In the genomic region with DNA sequence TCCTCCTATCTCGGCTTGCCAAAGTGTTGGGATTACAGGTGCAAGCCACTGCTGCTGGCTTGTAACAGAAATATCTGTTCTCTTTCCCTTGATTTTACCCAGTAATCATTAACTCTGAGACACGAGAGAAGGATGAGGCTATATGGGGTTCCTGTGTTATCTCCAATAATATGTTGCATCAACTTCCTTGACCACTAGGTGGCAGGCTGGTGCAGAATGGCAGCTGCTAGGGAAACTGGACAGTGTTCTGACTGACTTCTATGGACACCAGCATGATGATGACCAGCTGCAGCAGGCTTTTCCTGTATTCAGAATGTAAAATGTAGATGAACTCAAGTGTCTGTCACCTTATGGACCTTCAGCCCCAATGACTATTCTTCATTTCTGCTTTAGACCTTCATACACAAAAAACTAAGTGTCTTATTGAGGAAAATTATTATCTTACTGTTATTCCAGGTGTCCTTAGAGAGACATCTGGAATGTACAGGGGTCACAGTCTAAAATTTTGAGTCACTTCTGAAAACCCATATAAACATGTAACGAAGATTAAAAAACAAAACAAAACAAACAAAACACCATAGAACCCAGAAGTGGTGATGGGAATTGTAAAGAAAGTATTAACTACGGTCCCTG, we compare ENCODE assay signal across 8 cellular contexts. TPM values are rescaled to one million over a fixed set of nuclear protein-coding genes. Genes with fewer than 3 reads are reported as not detected.
DNase-seq lines count a peak whose midpoint lies in the region; ATAC-seq and TF ChIP-seq lines count a peak whose summit lies in the region.

No MANE protein-coding gene starts in this region.

- peaks cover 1% of the 10 kb centered on the region for H3K4me1 Mint-ChIP-seq in progenitor cell of endocrine pancreas (ENCODE audit: low read depth)

- no peaks in the 10 kb centered on the region for H3K9me3 Mint-ChIP-seq in progenitor cell of endocrine pancreas (ENCODE audit: low read depth)

- no peak for TF ChIP-seq EP300 in Ishikawa (IDR thresholded peaks at IDR 0.05; ENCODE audit: borderline replicate concordance)

- peak; percentile 90 for TF ChIP-seq RAD21 in Ishikawa (IDR thresholded peaks at IDR 0.05; ENCODE audit: low read depth)

- intact Hi-C loops in head of caudate nucleus (cut with DNase I): loop anchor here (10.0 kb wide), 1 partner anchor 59 kb away; no protein-coding TSS in a partner anchor

- H3K4me3 Mint-ChIP-seq in progenitor cell of endocrine pancreas (ENCODE audit: low read depth): no peak overlapping the region

- no peaks in the 10 kb centered on the region for H3K36me3 Mint-ChIP-seq in progenitor cell of endocrine pancreas (ENCODE audit: insufficient read depth)

- TF ChIP-seq CTCF in progenitor cell of endocrine pancreas (IDR thresholded peaks at IDR 0.05; ENCODE audit: unreplicated experiment): peak; percentile 92

- peak; percentile 96 for ATAC-seq in GM21619 (IDR thresholded peaks at IDR 0.05; ENCODE audit: unreplicated experiment)

- DNase-seq in GDM1 (lab: John Stamatoyannopoulos, UW) (peak; percentile 39), SK-N-DZ (ENCODE audit: low spot score) (peak; percentile 77), head of caudate nucleus (peak; percentile 24 to 93 (median 77)), progenitor cell of endocrine pancreas (ENCODE audit: low spot score, unreplicated experiment) (peak; percentile 72), cerebellar nuclear complex (lab: John Stamatoyannopoulos, UW) (no peak)
- peak; percentile 66 for DNase-seq in activated naive CD4-positive, alpha-beta T cell treated with Interleukin-2 at 50 U/mL for 16 hours

- H3K27ac Mint-ChIP-seq in progenitor cell of endocrine pancreas: no peak overlapping the region

- H3K27me3 Mint-ChIP-seq in progenitor cell of endocrine pancreas: peaks cover 3% of the 10 kb centered on the region

TF ChIP-seq in Ishikawa, 13 proteins besides CTCF, POLR2A, EP300 and RAD21:
- no peak for TF ChIP-seq TCF12 (IDR thresholded peaks at IDR 0.05; ENCODE audit: low read depth)

RNA-seq across cellular contexts. Expression of a gene that starts 20.4 kb away (rescaled TPM):
- not detected in 2 replicates for polyA plus RNA-seq in SK-N-DZ (2014; cell fraction: cytosol; rRNA removed)
- polyA plus RNA-seq in SK-N-DZ (2014; cell fraction: nucleus; rRNA removed): not detected in 2 replicates
- 0.24 and 0.27 TPM in 2 replicates for total RNA-seq in progenitor cell of endocrine pancreas

RNA-seq across cellular contexts. Expression of a gene that starts 21.8 kb away (rescaled TPM):
- polyA plus RNA-seq in SK-N-DZ (2014; cell fraction: cytosol; rRNA removed): 6.1 and 8.1 TPM in 2 replicates
- polyA plus RNA-seq in SK-N-DZ (2014; cell fraction: nucleus; rRNA removed): 1.8 and 2.0 TPM in 2 replicates
- total RNA-seq in progenitor cell of endocrine pancreas: 8.1 and 8.6 TPM in 2 replicates

Comparison
In these comparisons a context has a peak if more than half of its experiments do, and no peak if none do; other contexts are left out.
1. DNase-seq: peak in GDM1 (single experiment), SK-N-DZ (single experiment), activated naive CD4-positive, alpha-beta T cell treated with Interleukin-2 at 50 U/mL for 16 hours (single experiment), head of caudate nucleus (42 of 42) and progenitor cell of endocrine pancreas (single experiment); none in cerebellar nuclear complex (0 of 2).